ENCODE assay signal across 1 cellular context in the genomic region with DNA sequence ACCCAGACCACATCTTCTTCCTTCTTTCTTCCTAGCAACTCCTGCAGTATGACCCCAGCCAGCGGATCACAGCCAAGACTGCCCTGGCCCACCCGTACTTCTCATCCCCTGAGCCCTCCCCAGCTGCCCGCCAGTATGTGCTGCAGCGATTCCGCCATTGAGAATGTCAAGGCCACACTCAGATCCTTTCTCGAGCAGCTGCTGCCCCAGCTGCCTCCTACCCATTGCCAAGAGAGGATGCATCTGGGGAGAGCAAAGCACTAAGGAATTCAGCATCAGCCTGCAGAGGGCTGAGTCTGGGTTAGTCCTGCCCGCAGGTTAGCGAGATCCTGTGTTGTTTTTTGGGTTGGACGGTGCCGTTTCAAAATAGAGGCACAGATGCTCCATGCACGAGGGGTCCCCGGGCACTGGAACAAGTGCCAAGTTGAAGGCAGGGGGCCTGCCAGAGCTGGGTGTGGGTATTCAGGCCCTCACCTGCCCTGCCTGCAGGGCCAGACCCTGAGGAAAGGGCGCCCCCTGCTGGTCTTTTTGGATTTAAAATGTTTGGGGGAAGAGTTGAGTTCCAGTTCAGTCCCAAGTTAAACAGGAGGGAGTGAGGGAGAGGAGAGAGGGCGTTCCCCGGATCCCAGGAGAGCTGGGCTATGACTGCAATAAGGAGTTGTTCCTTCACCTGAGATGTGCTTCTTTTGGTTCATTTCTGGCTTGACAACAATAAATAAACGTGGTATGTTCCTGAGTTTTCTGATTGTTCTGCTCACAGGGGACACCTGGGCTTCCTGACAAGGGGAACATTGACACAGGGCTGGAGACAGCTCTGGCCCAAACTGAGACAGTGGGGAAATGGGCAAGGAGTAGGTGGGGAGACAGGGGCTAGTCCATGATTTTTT.
TF ChIP-seq lines count a peak whose summit lies in the region.

No MANE protein-coding gene starts in this region.

TF ChIP-seq in endothelial cell of umbilical vein, 7 proteins besides CTCF, POLR2A, EP300 and RAD21:
- no peak for TF ChIP-seq EZH2 (IDR thresholded peaks at IDR 0.05; ENCODE audit: borderline replicate concordance, low read depth, low read length, severe bottlenecking)
- TF ChIP-seq POLR2AphosphoS5 (IDR thresholded peaks at IDR 0.05; ENCODE audit: insufficient read depth, low read depth, low read length) = no peak
- TF ChIP-seq, protein P1, sequence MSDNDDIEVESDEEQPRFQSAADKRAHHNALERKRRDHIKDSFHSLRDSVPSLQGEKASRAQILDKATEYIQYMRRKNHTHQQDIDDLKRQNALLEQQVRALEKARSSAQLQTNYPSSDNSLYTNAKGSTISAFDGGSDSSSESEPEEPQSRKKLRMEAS (IDR thresholded peaks at IDR 0.05; ENCODE audit: insufficient read depth, insufficient read length) = no peak
- TF ChIP-seq GATA2 (IDR thresholded peaks at IDR 0.05; ENCODE audit: insufficient read depth, insufficient read length, low read depth, low read length) = no peak
- TF ChIP-seq JUN (IDR thresholded peaks at IDR 0.05; ENCODE audit: borderline replicate concordance, insufficient read depth, insufficient read length, low read depth) = no peak
- TF ChIP-seq FOS (IDR thresholded peaks at IDR 0.05; ENCODE audit: borderline replicate concordance, insufficient read depth, low read length) = no peak
- TF ChIP-seq MYC (IDR thresholded peaks at IDR 0.05; ENCODE audit: low read depth, low read length) = no peak
